In genomic region chr1:244952940-244953339, GRCh38 we compare ENCODE assay signal across 13 cellular contexts.
DNase-seq lines count a peak whose midpoint lies in the region; ATAC-seq and FAIRE-seq lines count a peak whose summit lies in the region.
"Had no signal": no experiment of that assay in that cellular context is flagged by ENCODE, and none has a peak within 500 bp of the region (broad histone marks: within the 10 kb centered on the region; RNA-seq: fewer than 3 reads in every experiment).

No MANE protein-coding gene starts in this region.

- no peaks in the 10 kb centered on the region for H3K4me1 ChIP-seq in mesendoderm (ENCODE audit: control insufficient read depth, low read depth, low read length)
- H3K4me1 ChIP-seq: SJSA1 had no signal

- H3K9ac ChIP-seq in mesendoderm (ENCODE audit: low read length), result no peak overlapping the region
- H3K9ac ChIP-seq: KMS-11 had no signal

- no peak overlapping the region for H2BK15ac ChIP-seq in mesendoderm (replicated peaks; ENCODE audit: low read depth)

- no peaks in the 10 kb centered on the region for H3K79me2 ChIP-seq in mesendoderm (ENCODE audit: control insufficient read depth, insufficient read depth, low read length)

- H2BK120ac ChIP-seq in mesendoderm (ENCODE audit: low read depth, low read length), result no peak overlapping the region

- no CpG with 5 or more reads among the region's 8 CpGs for WGBS in mesendoderm (ENCODE audit: extremely low coverage, insufficient coverage, low lambda C conversion rate)

- no peak overlapping the region for H3K4ac ChIP-seq in mesendoderm (ENCODE audit: low read depth, low read length)

- peak; percentile 95 for FAIRE-seq in GM18507 (lab: Jason Lieb, UNC)

- ATAC-seq in GM21447 (IDR thresholded peaks at IDR 0.05; ENCODE audit: unreplicated experiment) (peak; percentile 97), HG03342 (IDR thresholded peaks at IDR 0.05; ENCODE audit: unreplicated experiment) (peak; percentile 96), esophagus mucosa (peak; percentile 53)
- ATAC-seq in activated CD4-positive, CD25-positive, alpha-beta regulatory T cell treated with anti-CD3 and anti-CD28 coated beads, Interleukin-2, amount 50 U/mL, for 24 hours, result no peak

- H3K79me1 ChIP-seq in mesendoderm (ENCODE audit: low read length), result no peaks in the 10 kb centered on the region

- H3K4me2 ChIP-seq in mesendoderm (ENCODE audit: low read length), result no peak overlapping the region
- H3K4me2 ChIP-seq: KMS-11 had no signal

- DNase-seq in GM18507 (ENCODE audit: extremely low spot score, insufficient read length, low read depth), result no peak
- no peak for DNase-seq in mesendoderm
- DNase-seq in cerebellar nuclear complex (lab: John Stamatoyannopoulos, UW), result no peak
- DNase-seq in hypothalamus (lab: John Stamatoyannopoulos, UW), result no peak
- DNase-seq: activated T-cell treated with anti-CD3 and anti-CD28 coated beads, Interleukin-2, amount 50 U/mL, for 48 hours; effector memory CD4-positive, alpha-beta T cell; left ventricle myocardium superior had no signal

- no peak overlapping the region for H3K18ac ChIP-seq in mesendoderm (ENCODE audit: low read length)

- H3K23ac ChIP-seq in mesendoderm (ENCODE audit: low read length), result no peak overlapping the region

- H4K5ac ChIP-seq in mesendoderm (ENCODE audit: low read length), result no peak overlapping the region

- no peaks in the 10 kb centered on the region for H3K36me3 ChIP-seq in mesendoderm (ENCODE audit: control insufficient read depth, insufficient read depth, low read length)
- H3K36me3 ChIP-seq: SJSA1 had no signal

- no peak overlapping the region for H4K8ac ChIP-seq in mesendoderm (ENCODE audit: low read depth, low read length)

- H2AK5ac ChIP-seq in mesendoderm (ENCODE audit: low read length), result no peak overlapping the region

- no peak overlapping the region for H3K27ac ChIP-seq in mesendoderm (ENCODE audit: low read depth, low read length)
- H3K27ac ChIP-seq: KMS-11, SJSA1 had no signal

- H3K4me3 ChIP-seq in mesendoderm (ENCODE audit: low read length), result no peak overlapping the region
- H3K4me3 ChIP-seq: SJSA1 had no signal

- no peak overlapping the region for H3K56ac ChIP-seq in mesendoderm (ENCODE audit: low read length)

- no peaks in the 10 kb centered on the region for H3K27me3 ChIP-seq in mesendoderm (ENCODE audit: insufficient read depth, low read length, poor library complexity)
- H3K27me3 ChIP-seq: SJSA1 had no signal

- H2BK5ac ChIP-seq in mesendoderm (ENCODE audit: low read length), result no peak overlapping the region

Comparison
In these comparisons a context has a peak if more than half of its experiments do, and no peak if none do; other contexts are left out.
1. ATAC-seq: peak in GM21447 (single experiment), HG03342 (single experiment) and esophagus mucosa (single experiment); none in activated CD4-positive, CD25-positive, alpha-beta regulatory T cell treated with anti-CD3 and anti-CD28 coated beads, Interleukin-2, amount 50 U/mL, for 24 hours (0 of 2).